In the genomic region with DNA sequence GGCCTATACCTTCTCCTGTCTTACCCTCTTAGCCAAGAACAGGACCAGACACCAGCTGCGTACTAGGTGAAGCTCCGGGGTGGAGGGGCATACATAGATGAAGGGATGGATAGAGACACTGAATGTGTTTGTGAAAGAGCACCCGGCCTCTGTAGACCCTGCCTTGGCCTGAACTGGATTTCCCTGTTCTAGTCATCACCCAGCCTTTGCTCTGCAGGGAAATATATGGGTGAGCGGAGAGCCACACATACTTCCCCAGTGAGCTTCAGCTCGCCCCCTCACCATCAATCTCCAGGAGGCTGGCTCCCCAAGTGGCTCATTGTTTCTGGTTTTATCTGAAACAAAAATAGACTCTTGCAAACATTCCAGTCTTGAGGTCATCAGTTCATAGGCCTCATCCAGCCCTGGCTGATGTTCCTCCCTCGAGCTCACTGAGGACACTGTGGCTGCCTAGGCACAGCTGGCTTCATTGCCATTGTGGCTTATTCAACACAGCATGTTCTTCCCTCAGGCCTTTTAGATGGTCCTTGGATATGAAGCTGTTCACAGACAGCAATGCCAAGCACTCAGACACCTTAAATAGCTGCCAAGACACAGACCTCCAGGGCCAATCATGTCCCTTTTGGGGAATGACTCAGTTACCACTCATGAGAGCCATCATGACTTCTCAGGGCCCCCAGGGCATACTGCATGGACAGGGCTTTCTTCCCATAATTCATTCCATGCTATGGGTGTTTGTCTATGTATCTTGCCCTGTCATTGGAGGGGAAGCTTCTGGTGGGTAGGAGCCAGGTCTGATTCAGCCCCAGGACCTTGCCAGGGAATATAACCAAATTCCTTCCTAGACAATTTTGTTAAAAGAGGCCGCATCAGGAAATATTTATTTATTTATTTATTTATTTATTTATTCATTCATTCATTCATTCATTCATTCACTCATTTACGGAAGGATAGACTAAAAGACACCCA, we compare ENCODE assay signal across 14 cellular contexts.
DNase-seq lines count a peak whose midpoint lies in the region; ATAC-seq, FAIRE-seq and TF ChIP-seq lines count a peak whose summit lies in the region.
"Had no signal": no experiment of that assay in that cellular context is flagged by ENCODE, and none has a peak within 500 bp of the region (broad histone marks: within the 10 kb centered on the region; RNA-seq: fewer than 3 reads in every experiment).

No MANE protein-coding gene starts in this region.

- H3K36me3 Mint-ChIP-seq in T-helper 2 cell treated with Interferon-gamma antibody and Interleukin-4, amounts not matched to agents 5 μg/mL and 100 μg/mL, for 36 hours (ENCODE audit: low read depth), result no peaks in the 10 kb centered on the region
- H3K36me3 Mint-ChIP-seq: brain had no signal

- CTCF ChIA-PET in A549 (lab: Yijun Ruan, JAX), result interaction anchor here (1.0 to 2.2 kb wide), 3 partner anchors 11 to 45 kb away, joined by 4 to 5 read pairs (median 4); no protein-coding TSS in a partner anchor

- peak overlapping the region in 1 of 2 experiments; percentile 32; a peak in 2 of 6 replicates for H3K27ac ChIP-seq in A549

- DNase-seq in A549 (ENCODE audit: low read depth in 1 of 2, low spot score in 1 of 2) (peak in 1 of 2 experiments; percentile 65), HS-27A (ENCODE audit: low read depth) (peak; percentile 34), astrocyte of the cerebellum (ENCODE audit: low read depth) (peak; percentile 68), left cardiac atrium (no peak), NCI-H526 (lab: John Stamatoyannopoulos, UW) (no peak), cortex of kidney (lab: John Stamatoyannopoulos, UW) (no peak), NCI-H2081 treated with DMSO at 0.1 percent for 48 hours (lab: John Stamatoyannopoulos, UW) (no peak)
- no peak for DNase-seq in T-helper 2 cell treated with Interferon-gamma antibody and Interleukin-4, amounts not matched to agents 5 μg/mL and 100 μg/mL, for 36 hours (ENCODE audit: low spot score)
- DNase-seq: ACHN, head of caudate nucleus, mucosa of descending colon, NCI-H510A treated with DMSO at 0.1 percent for 48 hours had no signal

- peaks cover 13% of the 10 kb centered on the region for H3K27me3 Mint-ChIP-seq in T-helper 2 cell treated with Interferon-gamma antibody and Interleukin-4, amounts not matched to agents 5 μg/mL and 100 μg/mL, for 36 hours (ENCODE audit: low read depth)

- TF ChIP-seq RAD21 in A549 (conservative IDR thresholded peaks at IDR 0.05 in 1 of 2, IDR thresholded peaks at IDR 0.05 in 1 of 2), result no peak

- H3K9me3 ChIP-seq in A549, result no peaks in the 10 kb centered on the region
- H3K9me3 ChIP-seq: HAP-1, mucosa of descending colon had no signal

- FAIRE-seq in A549 (lab: Jason Lieb, UNC), result no peak

- 78% methylated on average over 8 of the region's 8 CpGs for WGBS in A549 (ENCODE audit: missing lambda C conversion rate)

- ATAC-seq in A549, result peak; percentile 55 to 81; a peak in 3 of 6 replicates
- peak; percentile 70 for ATAC-seq in left cardiac atrium
- ATAC-seq: mucosa of descending colon had no signal

- 0 out of 3 replicates have a peak overlapping the region, but pooled peaks have one; percentile 0 for H3K4me2 ChIP-seq in A549

- TF ChIP-seq EP300 in A549 (IDR thresholded peaks at IDR 0.05), result no peak

- intact Hi-C loops in left cardiac atrium (cut with DNase I), result no loop called here

- peaks cover 18% of the 10 kb centered on the region for H3K4me1 ChIP-seq in A549
- H3K4me1 ChIP-seq: HAP-1 had no signal

- no peaks in the 10 kb centered on the region for H3K4me1 Mint-ChIP-seq in T-helper 2 cell treated with Interferon-gamma antibody and Interleukin-4, amounts not matched to agents 5 μg/mL and 100 μg/mL, for 36 hours (ENCODE audit: low read depth)
- H3K4me1 Mint-ChIP-seq: brain had no signal

- no peak overlapping the region for H3K27ac Mint-ChIP-seq in T-helper 2 cell treated with Interferon-gamma antibody and Interleukin-4, amounts not matched to agents 5 μg/mL and 100 μg/mL, for 36 hours
- H3K27ac Mint-ChIP-seq: brain had no signal

- TF ChIP-seq CTCF in A549 (IDR thresholded peaks at IDR 0.05) (no peak), astrocyte of the cerebellum (IDR thresholded peaks at IDR 0.05; ENCODE audit: low read depth, low read length, missing control alignments) (no peak)

- POLR2A ChIA-PET in A549 (lab: Yijun Ruan, JAX), result no interaction called here

- in situ Hi-C loops in astrocyte of the cerebellum (cut with HindIII; ENCODE audit: low sequenced_read_pairs), result no loop called here

- no peak overlapping the region for H3K4me3 Mint-ChIP-seq in T-helper 2 cell treated with Interferon-gamma antibody and Interleukin-4, amounts not matched to agents 5 μg/mL and 100 μg/mL, for 36 hours
- H3K4me3 Mint-ChIP-seq: brain had no signal

- H3K4me3 ChIP-seq in A549 (no peak overlapping the region), astrocyte of the cerebellum (ENCODE audit: low read depth, low read length) (no peak overlapping the region)
- H3K4me3 ChIP-seq: HAP-1, mucosa of descending colon had no signal

- H3K9me3 Mint-ChIP-seq in T-helper 2 cell treated with Interferon-gamma antibody and Interleukin-4, amounts not matched to agents 5 μg/mL and 100 μg/mL, for 36 hours, result no peaks in the 10 kb centered on the region
- H3K9me3 Mint-ChIP-seq: brain had no signal

- no peak for TF ChIP-seq POLR2A in A549 (IDR thresholded peaks at IDR 0.05; ENCODE audit: low read length)

TF ChIP-seq in A549, 52 proteins besides CTCF, POLR2A, EP300 and RAD21:
- TF ChIP-seq GATA3 (IDR thresholded peaks at IDR 0.05; ENCODE audit: borderline replicate concordance) (peak; percentile 42; the same call in 1 of the 2 replicates), FOSL2 (IDR thresholded peaks at IDR 0.05) (no peak), FOSL2 (CRISPR knock-in tag; IDR thresholded peaks at IDR 0.05) (no peak)

Comparison
In these comparisons a context has a peak if more than half of its experiments do, and no peak if none do; other contexts are left out.
1. DNase-seq: peak in HS-27A (single experiment) and astrocyte of the cerebellum (single experiment); none in left cardiac atrium (single experiment), NCI-H526 (0 of 2), cortex of kidney (single experiment), NCI-H2081 treated with DMSO at 0.1 percent for 48 hours (single experiment) and T-helper 2 cell treated with Interferon-gamma antibody and Interleukin-4, amounts not matched to agents 5 μg/mL and 100 μg/mL, for 36 hours (single experiment).